ENCODE assay signal across 17 cellular contexts in the genomic region with DNA sequence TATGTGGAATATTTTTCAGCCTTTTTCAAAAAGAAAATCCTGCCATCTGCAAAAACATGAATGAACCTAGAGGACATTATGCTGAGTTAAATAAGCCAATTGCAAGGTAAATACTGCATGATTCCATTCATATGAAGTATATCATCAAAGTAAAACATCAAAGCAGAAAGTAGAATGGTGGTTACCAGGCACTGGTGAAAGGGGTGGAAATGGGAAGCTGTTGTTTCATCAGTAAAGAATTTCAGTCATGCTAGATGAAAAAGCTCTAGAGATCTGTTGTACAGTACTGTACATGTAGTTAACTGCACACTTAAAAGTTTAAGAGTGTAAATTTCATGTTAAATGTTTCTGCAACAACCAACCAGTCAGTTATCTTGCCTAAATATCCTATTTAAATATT.
"Had no signal": no experiment of that assay in that cellular context is flagged by ENCODE, and none has a peak within 500 bp of the region (broad histone marks: within the 10 kb centered on the region; RNA-seq: fewer than 3 reads in every experiment).

No MANE protein-coding gene starts in this region.

- H3K4me1 Mint-ChIP-seq: activated CD4-positive, alpha-beta T cell treated with anti-CD3 and anti-CD28 coated beads for 36 hours; naive thymus-derived CD8-positive, alpha-beta T cell; stimulated activated memory B cell treated with anti-CD40 and anti-IgM and Interleukin-4, amounts not matched to agents 10 μg/mL and 1 μg/mL and 100 μg/mL, for 72 hours; WTC11 had no signal

- H3K27me3 Mint-ChIP-seq: activated CD4-positive, alpha-beta T cell treated with anti-CD3 and anti-CD28 coated beads for 36 hours; activated naive CD8-positive, alpha-beta T cell; dendritic cell treated with granulocyte-macrophage colony-stimulating factor and Interleukin-4, amounts not matched to agents 40 ng/mL and 50 ng/mL, for 4 days; naive thymus-derived CD8-positive, alpha-beta T cell; stimulated activated memory B cell treated with anti-CD40 and anti-IgM and Interleukin-4, amounts not matched to agents 10 μg/mL and 1 μg/mL and 100 μg/mL, for 72 hours had no signal

- H3K36me3 Mint-ChIP-seq: activated naive CD8-positive, alpha-beta T cell; stimulated activated memory B cell treated with anti-CD40 and anti-IgM and Interleukin-4, amounts not matched to agents 10 μg/mL and 1 μg/mL and 100 μg/mL, for 72 hours had no signal

- DNase-seq: activated CD4-positive, alpha-beta T cell treated with anti-CD3 and anti-CD28 coated beads for 36 hours; activated CD4-positive, alpha-beta T cell treated with anti-CD3 and anti-CD28 coated beads, Interleukin-2, amount 50 U/mL, for 48 hours; activated gamma-delta T cell treated with Interleukin-2 at 50 U/mL for 16 hours; amygdala; cerebellar nuclear complex; effector CD8-positive, alpha-beta T cell; mesendoderm; naive thymus-derived CD8-positive, alpha-beta T cell; pancreas; stimulated activated CD4-positive, alpha-beta T cell treated with anti-CD3 and anti-CD28 coated beads, Interleukin-4, amount 100 ng/mL, for 4 hours; upper lobe of left lung had no signal

- H3K27ac Mint-ChIP-seq: activated CD4-positive, alpha-beta T cell treated with anti-CD3 and anti-CD28 coated beads for 36 hours; activated naive CD8-positive, alpha-beta T cell; dendritic cell treated with granulocyte-macrophage colony-stimulating factor and Interleukin-4, amounts not matched to agents 40 ng/mL and 50 ng/mL, for 4 days; naive thymus-derived CD8-positive, alpha-beta T cell; stimulated activated memory B cell treated with anti-CD40 and anti-IgM and Interleukin-4, amounts not matched to agents 10 μg/mL and 1 μg/mL and 100 μg/mL, for 72 hours; T-helper 2 cell treated with Interferon-gamma antibody and Interleukin-4, amounts not matched to agents 5 μg/mL and 100 μg/mL, for 36 hours; WTC11 had no signal

- H3K4me3 Mint-ChIP-seq: activated CD4-positive, alpha-beta T cell treated with anti-CD3 and anti-CD28 coated beads for 36 hours; activated naive CD8-positive, alpha-beta T cell; dendritic cell treated with granulocyte-macrophage colony-stimulating factor and Interleukin-4, amounts not matched to agents 40 ng/mL and 50 ng/mL, for 4 days; naive thymus-derived CD8-positive, alpha-beta T cell; stimulated activated memory B cell treated with anti-CD40 and anti-IgM and Interleukin-4, amounts not matched to agents 10 μg/mL and 1 μg/mL and 100 μg/mL, for 72 hours; T-helper 2 cell treated with Interferon-gamma antibody and Interleukin-4, amounts not matched to agents 5 μg/mL and 100 μg/mL, for 36 hours; WTC11 had no signal

- ATAC-seq: activated CD4-positive, alpha-beta T cell treated with anti-CD3 and anti-CD28 coated beads for 36 hours; naive thymus-derived CD8-positive, alpha-beta T cell; pancreas; sciatic nerve; stimulated activated memory B cell treated with anti-CD40 and anti-IgM and Interleukin-4, amounts not matched to agents 10 μg/mL and 1 μg/mL and 100 μg/mL, for 72 hours; WTC11 had no signal
